Comparison of ENCODE assay signal across 12 cellular contexts in the genomic region with DNA sequence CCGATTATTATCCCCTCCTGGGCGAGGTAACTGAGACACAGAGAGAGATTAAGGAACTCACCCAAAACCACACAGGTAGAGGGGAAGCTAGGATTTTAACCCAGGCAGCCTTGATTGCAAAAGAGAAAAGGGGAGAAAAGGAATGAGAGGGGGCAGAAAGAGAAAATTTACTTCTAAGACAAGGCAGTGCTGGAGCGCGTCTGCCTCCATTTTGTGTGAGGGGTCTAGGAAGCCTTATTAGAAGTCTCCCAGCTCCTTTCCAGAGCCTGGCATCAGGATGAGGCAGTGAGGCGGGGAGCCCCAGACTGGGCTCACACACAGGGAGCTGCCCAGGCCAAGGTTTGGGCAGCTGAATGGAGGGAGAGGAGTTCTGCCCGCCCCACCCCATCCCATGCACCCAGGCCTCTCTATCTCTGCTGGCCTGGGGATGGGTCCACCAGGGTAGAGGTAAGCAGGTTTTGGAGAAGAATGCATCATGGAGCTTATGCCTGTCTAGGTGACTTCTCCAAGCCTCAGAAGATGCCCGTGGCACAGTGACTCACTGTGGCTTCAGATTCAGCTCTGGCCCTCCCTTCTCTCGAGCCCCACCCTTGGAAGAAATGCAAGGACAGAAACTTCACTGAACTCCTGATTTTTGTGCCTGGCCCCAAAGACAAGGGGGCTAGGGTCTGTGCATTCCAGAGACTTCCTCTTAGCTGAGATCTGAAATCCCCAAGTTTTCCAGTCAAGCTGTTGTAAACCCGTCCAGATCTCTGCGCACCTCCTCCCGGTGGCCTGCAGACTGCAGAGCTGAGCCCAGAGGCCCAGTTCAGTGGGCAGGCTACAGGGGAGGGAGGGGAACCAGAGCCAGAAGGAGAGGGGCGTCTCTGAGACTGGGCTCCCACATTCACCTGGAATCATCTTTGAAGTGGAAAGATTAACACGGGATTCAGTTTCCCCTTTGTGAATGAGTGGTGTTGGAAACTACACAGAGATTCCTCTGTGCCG.
DNase-seq lines count a peak whose midpoint lies in the region; ATAC-seq, FAIRE-seq and TF ChIP-seq lines count a peak whose summit lies in the region.
"Had no signal": no experiment of that assay in that cellular context is flagged by ENCODE, and none has a peak within 500 bp of the region (broad histone marks: within the 10 kb centered on the region; RNA-seq: fewer than 3 reads in every experiment).

No MANE protein-coding gene starts in this region.

- DNase-seq in AG10803 (ENCODE audit: low read depth) = peak; percentile 33
- DNase-seq in LoVo (ENCODE audit: low spot score) = peak; percentile 13
- peak; percentile 66 for DNase-seq in bronchial epithelial cell (ENCODE audit: low read depth)
- DNase-seq in mesothelial cell of epicardium (ENCODE audit: low spot score in 2 of 2, unreplicated experiment in 2 of 2) = peak in 1 of 2 experiments; percentile 29
- no peak for DNase-seq in stimulated activated CD4-positive, alpha-beta T cell treated with anti-CD3 and anti-CD28 coated beads, Interleukin-4, amount 100 ng/mL, for 24 hours
- DNase-seq in GM13976 (ENCODE audit: low spot score) = no peak
- DNase-seq in DMS79 treated with DMSO at 0.1 percent for 48 hours (lab: John Stamatoyannopoulos, UW) = no peak
- DNase-seq: small intestine had no signal

- H3K27me3 Mint-ChIP-seq in mesothelial cell of epicardium (ENCODE audit: low read depth) = peaks cover 20% of the 10 kb centered on the region

- H3K9me3 Mint-ChIP-seq in mesothelial cell of epicardium = peaks cover 8% of the 10 kb centered on the region
- H3K9me3 Mint-ChIP-seq: activated T-cell treated with anti-CD3 and anti-CD28 coated beads, Interleukin-2, amount 50 U/mL, for 24 hours had no signal

- H3K36me3 ChIP-seq in bronchial epithelial cell (ENCODE audit: control insufficient read depth, insufficient read depth, low read length) = no peaks in the 10 kb centered on the region
- H3K36me3 ChIP-seq: neutrophil had no signal

- no peak for ATAC-seq in GM21576 (IDR thresholded peaks at IDR 0.05; ENCODE audit: unreplicated experiment)

- in situ Hi-C loops in GM13976 (cut with MboI; ENCODE audit: low sequenced_read_pairs, unreplicated experiment) = no loop called here

- H3K36me3 Mint-ChIP-seq in mesothelial cell of epicardium = peaks cover 4% of the 10 kb centered on the region

- peaks cover 40% of the 10 kb centered on the region for H3K4me1 Mint-ChIP-seq in mesothelial cell of epicardium

- TF ChIP-seq CTCF in AG10803 (conservative IDR thresholded peaks at IDR 0.05; ENCODE audit: low read length) (no peak), bronchial epithelial cell (IDR thresholded peaks at IDR 0.05; ENCODE audit: insufficient read depth, low read length, severe bottlenecking) (no peak), mesothelial cell of epicardium (IDR thresholded peaks at IDR 0.05; ENCODE audit: unreplicated experiment) (no peak), GM13976 (IDR thresholded peaks at IDR 0.05; ENCODE audit: borderline replicate concordance, control extremely low read depth, extremely low read depth, insufficient read depth, missing control alignments) (no peak)

- FAIRE-seq in bronchial epithelial cell (lab: Jason Lieb, UNC) = peak; percentile 86
- FAIRE-seq: colon, small intestine had no signal

- H3K27ac Mint-ChIP-seq in mesothelial cell of epicardium = peak overlapping the region; percentile 49
- H3K27ac Mint-ChIP-seq: activated T-cell treated with anti-CD3 and anti-CD28 coated beads, Interleukin-2, amount 50 U/mL, for 24 hours had no signal

- no peak overlapping the region for H3K4me3 ChIP-seq in AG10803 (ENCODE audit: low read length)
- no peak overlapping the region for H3K4me3 ChIP-seq in bronchial epithelial cell (ENCODE audit: low read depth, low read length)

- peak overlapping the region; percentile 18 for H3K4me3 Mint-ChIP-seq in mesothelial cell of epicardium
- H3K4me3 Mint-ChIP-seq: activated T-cell treated with anti-CD3 and anti-CD28 coated beads, Interleukin-2, amount 50 U/mL, for 24 hours had no signal

- H3K27me3 ChIP-seq in bronchial epithelial cell (ENCODE audit: control insufficient read depth, insufficient read depth, low read length) = no peaks in the 10 kb centered on the region

Comparison
In these comparisons a context has a peak if more than half of its experiments do, and no peak if none do; other contexts are left out.
1. DNase-seq: peak in AG10803 (single experiment), LoVo (single experiment) and bronchial epithelial cell (single experiment); none in stimulated activated CD4-positive, alpha-beta T cell treated with anti-CD3 and anti-CD28 coated beads, Interleukin-4, amount 100 ng/mL, for 24 hours (single experiment), GM13976 (single experiment) and DMS79 treated with DMSO at 0.1 percent for 48 hours (single experiment).